ENCODE assay signal across 32 cellular contexts in the genomic region with DNA sequence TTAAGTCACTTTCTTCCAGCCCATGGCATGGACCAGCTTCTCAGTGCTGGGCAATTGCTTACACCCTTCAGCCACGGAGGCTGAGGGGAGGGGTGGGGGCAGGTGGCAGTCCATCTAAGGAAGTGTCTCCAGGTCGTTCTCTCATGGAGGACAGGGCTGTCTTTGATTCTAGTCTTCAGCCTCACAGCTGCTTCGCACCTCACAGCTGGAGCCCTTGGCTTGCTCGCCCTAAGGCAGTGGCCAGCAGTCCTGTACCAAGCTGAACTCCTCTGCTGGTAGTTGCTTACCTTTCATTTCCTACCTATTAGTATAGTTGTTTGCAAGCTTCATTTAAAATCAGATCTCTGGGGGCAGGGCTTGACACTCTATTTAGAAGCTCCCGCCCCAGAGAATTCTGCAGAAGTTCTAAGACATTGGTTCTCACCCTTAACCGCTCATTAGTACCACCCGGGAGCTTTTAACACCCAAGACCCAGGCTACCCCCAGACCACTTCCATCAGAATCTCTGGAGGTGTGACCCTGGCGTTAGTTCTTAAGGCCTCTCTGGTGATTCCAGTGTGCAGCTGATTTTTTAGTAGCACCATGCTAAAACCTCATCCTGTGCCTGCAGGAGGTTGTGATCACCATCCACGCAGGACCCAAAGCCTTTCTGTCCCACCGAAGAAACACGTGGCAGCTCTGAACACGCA.
"Had no signal": no experiment of that assay in that cellular context is flagged by ENCODE, and none has a peak within 500 bp of the region (broad histone marks: within the 10 kb centered on the region; RNA-seq: fewer than 3 reads in every experiment).

No MANE protein-coding gene starts in this region.

- H3K36me3 Mint-ChIP-seq: activated CD4-positive, alpha-beta memory T cell treated with anti-CD3 and anti-CD28 coated beads for 36 hours; activated naive CD4-positive, alpha-beta T cell treated with anti-CD3 and anti-CD28 coated beads, Interleukin-2, amount 50 U/mL, for 72 hours had no signal

- H3K4me1 ChIP-seq: adrenal gland, breast epithelium had no signal

- H3K27me3 ChIP-seq: adrenal gland, body of pancreas, breast epithelium had no signal

- H3K27me3 Mint-ChIP-seq: activated B cell treated with CpG ODN at 0.5 μM for 24 hours; activated CD4-positive, alpha-beta memory T cell treated with anti-CD3 and anti-CD28 coated beads for 36 hours had no signal

- H3K4me3 Mint-ChIP-seq: activated B cell treated with CpG ODN at 0.5 μM for 24 hours; activated CD4-positive, alpha-beta memory T cell treated with anti-CD3 and anti-CD28 coated beads for 36 hours; activated naive CD4-positive, alpha-beta T cell treated with anti-CD3 and anti-CD28 coated beads for 36 hours; activated T-cell treated with anti-CD3 and anti-CD28 coated beads, Interleukin-2, amount 50 U/mL, for 4 hours; activated T-helper 1 cell treated with anti-CD3 and anti-CD28 coated beads, Interleukin-12 subunit alpha, Interleukin-12 subunit beta, Interleukin-2, Interleukin-4 antibody, amounts not matched to agents 30 ng/mL and 10 ng/mL and 1 ng/mL, durations not matched to agents 14 hours and 24 hours and 36 hours had no signal

- H3K9me3 ChIP-seq: adrenal gland, body of pancreas, breast epithelium had no signal

- H3K27ac Mint-ChIP-seq: activated B cell treated with CpG ODN at 0.5 μM for 24 hours; activated CD4-positive, alpha-beta memory T cell treated with anti-CD3 and anti-CD28 coated beads for 36 hours; activated naive CD4-positive, alpha-beta T cell treated with anti-CD3 and anti-CD28 coated beads for 36 hours; activated naive CD4-positive, alpha-beta T cell treated with anti-CD3 and anti-CD28 coated beads, Interleukin-2, amount 50 U/mL, for 72 hours; activated T-helper 1 cell treated with anti-CD3 and anti-CD28 coated beads, Interleukin-12 subunit alpha, Interleukin-12 subunit beta, Interleukin-2, Interleukin-4 antibody, amounts not matched to agents 30 ng/mL and 10 ng/mL and 1 ng/mL, durations not matched to agents 14 hours and 24 hours and 36 hours had no signal

- DNase-seq: activated B cell treated with CpG ODN at 0.5 μM for 24 hours; activated CD4-positive, alpha-beta memory T cell treated with anti-CD3 and anti-CD28 coated beads for 36 hours; activated CD4-positive, alpha-beta T cell treated with anti-CD3 and anti-CD28 coated beads for 4 hours; activated CD4-positive, alpha-beta T cell treated with anti-CD3 and anti-CD28 coated beads, Interleukin-2, amount 50 U/mL, for 1 hour; activated CD4-positive, CD25-positive, alpha-beta regulatory T cell treated with anti-CD3 and anti-CD28 coated beads, Interleukin-2, amount 50 U/mL, for 72 hours; activated CD8-positive, alpha-beta memory T cell treated with anti-CD3 and anti-CD28 coated beads, Interleukin-2, amount 50 U/mL, for 4 hours; activated gamma-delta T cell treated with Interleukin-2 at 50 U/mL for 16 hours; activated naive CD4-positive, alpha-beta T cell treated with anti-CD3 and anti-CD28 coated beads for 36 hours; activated T-cell treated with anti-CD3 and anti-CD28 coated beads for 4 hours; activated T-cell treated with anti-CD3 and anti-CD28 coated beads, Interleukin-2, amount 50 U/mL, for 4 hours; adrenal gland; body of pancreas; Kasumi-1; KG1; MM.1S; MV-4-11; NCI-H1092; NCI-H1694; NCI-H1930; NCI-H345; NCI-H524 treated with DMSO at 0.1 percent for 48 hours; NCI-H748 treated with DMSO at 0.1 percent for 48 hours; OCI-M1; Right ventricle myocardium superior; SW 1271; T-helper 1 cell; T-helper 2 cell; T-helper 9 cell had no signal

- H3K9me3 Mint-ChIP-seq: activated B cell treated with CpG ODN at 0.5 μM for 24 hours; activated CD4-positive, alpha-beta memory T cell treated with anti-CD3 and anti-CD28 coated beads for 36 hours; activated naive CD4-positive, alpha-beta T cell treated with anti-CD3 and anti-CD28 coated beads for 36 hours; activated naive CD4-positive, alpha-beta T cell treated with anti-CD3 and anti-CD28 coated beads, Interleukin-2, amount 50 U/mL, for 72 hours; activated T-cell treated with anti-CD3 and anti-CD28 coated beads, Interleukin-2, amount 50 U/mL, for 4 hours; activated T-helper 1 cell treated with anti-CD3 and anti-CD28 coated beads, Interleukin-12 subunit alpha, Interleukin-12 subunit beta, Interleukin-2, Interleukin-4 antibody, amounts not matched to agents 30 ng/mL and 10 ng/mL and 1 ng/mL, durations not matched to agents 14 hours and 24 hours and 36 hours had no signal

- H3K4me1 Mint-ChIP-seq: activated B cell treated with CpG ODN at 0.5 μM for 24 hours had no signal

- H3K4me3 ChIP-seq: adrenal gland, body of pancreas, breast epithelium had no signal

- H3K27ac ChIP-seq: adrenal gland, body of pancreas, breast epithelium, VCaP had no signal

- H3K36me3 ChIP-seq: adrenal gland, breast epithelium had no signal
